In the genomic region with DNA sequence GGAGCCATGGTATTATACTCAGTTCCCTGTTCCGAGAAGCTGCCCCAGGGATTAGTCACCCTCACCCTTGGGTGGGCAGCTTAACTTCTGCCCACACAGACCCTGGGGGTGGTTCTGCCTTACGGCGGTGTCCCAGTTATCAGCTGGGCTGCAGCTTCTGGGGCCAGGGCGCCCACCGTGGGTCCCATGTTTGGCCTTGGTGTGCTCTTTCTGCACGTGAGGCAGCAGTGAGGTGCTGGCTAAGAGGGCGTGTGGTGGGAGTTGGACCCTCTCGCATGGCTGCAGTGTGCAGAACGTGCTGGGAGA, we compare ENCODE assay signal across 1 cellular context.
TF ChIP-seq lines count a peak whose summit lies in the region.

No MANE protein-coding gene starts in this region.

TF ChIP-seq in GM23338, 12 proteins besides CTCF, POLR2A, EP300 and RAD21 (continued from another document):
- TF ChIP-seq JUNB (IDR thresholded peaks at IDR 0.05; ENCODE audit: unreplicated experiment): no peak
- TF ChIP-seq ZNF114 (CRISPR knock-in tag; IDR thresholded peaks at IDR 0.05): no peak
- no peak for TF ChIP-seq REST (IDR thresholded peaks at IDR 0.05; ENCODE audit: unreplicated experiment)
- TF ChIP-seq CREB1 (CRISPR knock-in tag; IDR thresholded peaks at IDR 0.05; ENCODE audit: low read depth): no peak
- TF ChIP-seq ZNF462 (CRISPR knock-in tag; IDR thresholded peaks at IDR 0.05): no peak
- TF ChIP-seq NANOG (IDR thresholded peaks at IDR 0.05; ENCODE audit: borderline replicate concordance): no peak
- TF ChIP-seq EZH2 (IDR thresholded peaks at IDR 0.05; ENCODE audit: low read depth, unreplicated experiment): no peak
- TF ChIP-seq, protein P1, sequence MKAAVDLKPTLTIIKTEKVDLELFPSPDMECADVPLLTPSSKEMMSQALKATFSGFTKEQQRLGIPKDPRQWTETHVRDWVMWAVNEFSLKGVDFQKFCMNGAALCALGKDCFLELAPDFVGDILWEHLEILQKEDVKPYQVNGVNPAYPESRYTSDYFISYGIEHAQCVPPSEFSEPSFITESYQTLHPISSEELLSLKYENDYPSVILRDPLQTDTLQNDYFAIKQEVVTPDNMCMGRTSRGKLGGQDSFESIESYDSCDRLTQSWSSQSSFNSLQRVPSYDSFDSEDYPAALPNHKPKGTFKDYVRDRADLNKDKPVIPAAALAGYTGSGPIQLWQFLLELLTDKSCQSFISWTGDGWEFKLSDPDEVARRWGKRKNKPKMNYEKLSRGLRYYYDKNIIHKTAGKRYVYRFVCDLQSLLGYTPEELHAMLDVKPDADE (IDR thresholded peaks at IDR 0.05): no peak
- no peak for TF ChIP-seq POLR2AphosphoS5 (IDR thresholded peaks at IDR 0.05; ENCODE audit: low read depth)
TF ChIP-seq in GM23338: peak in this region for 0.
